Comparison of ENCODE assay signal across 8 cellular contexts in genomic region chr4:8440491-8441311, GRCh38.
A peak's percentile ranks its signal among the peaks of the same experiment; 100 is the strongest.
DNase-seq lines count a peak whose midpoint lies in the region; ATAC-seq lines count a peak whose summit lies in the region.

Gene ACOX3, minus strand, starts transcription at chr4:8440723. Its CDS starts 24,202 bp downstream, at chr4:8416521.
A gene with protein sequence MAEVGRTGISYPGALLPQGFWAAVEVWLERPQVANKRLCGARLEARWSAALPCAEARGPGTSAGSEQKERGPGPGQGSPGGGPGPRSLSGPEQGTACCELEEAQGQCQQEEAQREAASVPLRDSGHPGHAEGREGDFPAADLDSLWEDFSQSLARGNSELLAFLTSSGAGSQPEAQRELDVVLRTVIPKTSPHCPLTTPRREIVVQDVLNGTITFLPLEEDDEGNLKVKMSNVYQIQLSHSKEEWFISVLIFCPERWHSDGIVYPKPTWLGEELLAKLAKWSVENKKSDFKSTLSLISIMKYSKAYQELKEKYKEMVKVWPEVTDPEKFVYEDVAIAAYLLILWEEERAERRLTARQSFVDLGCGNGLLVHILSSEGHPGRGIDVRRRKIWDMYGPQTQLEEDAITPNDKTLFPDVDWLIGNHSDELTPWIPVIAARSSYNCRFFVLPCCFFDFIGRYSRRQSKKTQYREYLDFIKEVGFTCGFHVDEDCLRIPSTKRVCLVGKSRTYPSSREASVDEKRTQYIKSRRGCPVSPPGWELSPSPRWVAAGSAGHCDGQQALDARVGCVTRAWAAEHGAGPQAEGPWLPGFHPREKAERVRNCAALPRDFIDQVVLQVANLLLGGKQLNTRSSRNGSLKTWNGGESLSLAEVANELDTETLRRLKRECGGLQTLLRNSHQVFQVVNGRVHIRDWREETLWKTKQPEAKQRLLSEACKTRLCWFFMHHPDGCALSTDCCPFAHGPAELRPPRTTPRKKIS (plus strand): TSS chr4:8440777. CDS start chr4:8440823, 46 bp downstream.

- H4K20me1 ChIP-seq in BLaER1 treated with 17β-estradiol and CSF1 and Interleukin-3, amounts not matched to agents 10 nM and 100 nM, result peaks cover 11 to 50% (median 39%) of the 10 kb centered on the region in 11 experiments; a peak in 18 of 22 replicates

- no peaks in the 10 kb centered on the region for H3K27me3 ChIP-seq in BLaER1 treated with 17β-estradiol and CSF1 and Interleukin-3, amounts not matched to agents 10 nM and 100 nM

- peaks cover 0 to 26% (median 13%) of the 10 kb centered on the region in 11 experiments; a peak in 20 of 22 replicates for H3K36me3 ChIP-seq in BLaER1 treated with 17β-estradiol and CSF1 and Interleukin-3, amounts not matched to agents 10 nM and 100 nM

- H3K4me3 ChIP-seq in BLaER1 treated with 17β-estradiol and CSF1 and Interleukin-3, amounts not matched to agents 10 nM and 100 nM, result peak within 1 kb of the TSS; percentile 87 to 100 (median 99)

- peak within 1 kb of the TSS; percentile 77 to 90 (median 85) for H3K9ac ChIP-seq in BLaER1 treated with 17β-estradiol and CSF1 and Interleukin-3, amounts not matched to agents 10 nM and 100 nM

- H3K27ac ChIP-seq in BLaER1 treated with 17β-estradiol and CSF1 and Interleukin-3, amounts not matched to agents 10 nM and 100 nM, result peak within 1 kb of the TSS; percentile 78 to 95 (median 91)

- H3K9me3 ChIP-seq in BLaER1 treated with 17β-estradiol and CSF1 and Interleukin-3, amounts not matched to agents 10 nM and 100 nM (replicated peaks in 1 of 11), result peaks cover 14 to 33% (median 20%) of the 10 kb centered on the region in 11 experiments; a peak in 21 of 22 replicates

- peaks cover 30 to 46% (median 38%) of the 10 kb centered on the region in 10 experiments for H3K4me1 ChIP-seq in BLaER1 treated with 17β-estradiol and CSF1 and Interleukin-3, amounts not matched to agents 10 nM and 100 nM

- H3K4me2 ChIP-seq in BLaER1 treated with 17β-estradiol and CSF1 and Interleukin-3, amounts not matched to agents 10 nM and 100 nM, result peak within 1 kb of the TSS; percentile 88 to 99 (median 97)

- ATAC-seq in HG03460 (IDR thresholded peaks at IDR 0.05; ENCODE audit: unreplicated experiment), result peak; percentile 81

- peak; percentile 60 for DNase-seq in GM19240 (ENCODE audit: insufficient read length, low spot score)
- DNase-seq in NCI-H69 (lab: John Stamatoyannopoulos, UW), result peak; percentile 86
- peak; percentile 94 for DNase-seq in activated CD4-positive, alpha-beta T cell treated with anti-CD3 and anti-CD28 coated beads, Interleukin-2, amount 50 U/mL, for 1 hour
- DNase-seq in cortex of kidney (lab: John Stamatoyannopoulos, UW), result peak; percentile 56
- DNase-seq in left kidney (ENCODE audit: low read depth, low spot score), result peak; percentile 96
- peak; percentile 92 for DNase-seq in stimulated activated CD4-positive, alpha-beta T cell treated with anti-CD3 and anti-CD28 coated beads, Interleukin-1b, Interleukin-23, amount 100 ng/mL, for 48 hours

Comparison
In these comparisons a context has a peak if more than half of its experiments do, and no peak if none do; other contexts are left out.
1. Peak in every context shown above with its lines: DNase-seq, ATAC-seq, H3K4me3 ChIP-seq and H3K27ac ChIP-seq.